In the genomic region with DNA sequence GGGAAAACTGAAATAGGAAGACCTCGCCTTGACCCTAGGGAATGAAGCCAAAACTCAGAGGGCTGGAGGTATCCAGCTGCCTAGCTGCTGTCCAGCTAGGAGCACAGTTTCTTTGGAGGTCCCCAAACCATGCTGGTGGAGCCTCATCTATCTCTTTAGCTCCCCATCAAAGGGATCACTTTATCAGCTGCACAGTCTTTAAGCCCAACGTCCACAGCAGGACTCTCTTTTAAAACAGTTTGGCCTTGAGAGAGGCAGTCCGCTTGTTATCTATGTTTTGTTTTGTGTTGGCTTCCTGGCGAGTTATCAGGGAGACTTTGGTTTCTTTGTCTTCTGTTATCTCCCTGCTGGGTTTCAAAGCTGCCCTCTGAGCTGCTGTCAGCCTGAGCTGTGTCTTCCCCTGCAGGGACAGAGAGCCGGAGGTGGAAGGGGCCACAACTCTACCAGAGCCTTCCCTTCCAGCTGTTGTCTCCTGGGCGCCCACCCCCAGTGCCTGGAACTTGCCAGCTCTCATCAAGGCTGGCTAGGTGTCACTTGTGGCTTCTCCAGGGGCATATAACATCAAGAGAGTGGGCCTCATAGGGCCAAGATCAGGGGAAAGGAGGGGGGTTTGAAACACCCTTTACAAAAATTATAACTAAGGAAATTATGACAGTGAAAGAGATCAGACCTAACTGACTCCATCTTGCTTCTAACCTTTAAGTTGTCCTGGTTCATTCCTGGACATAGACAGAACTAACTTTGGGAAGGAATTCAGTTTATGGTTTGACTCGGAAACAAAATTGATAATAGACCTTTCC, we compare ENCODE assay signal across 1 cellular context.
TF ChIP-seq lines count a peak whose summit lies in the region.

No MANE protein-coding gene starts in this region.

TF ChIP-seq in K562, 482 proteins besides CTCF, POLR2A, EP300 and RAD21 (continued from another document and continues in another):
- TF ChIP-seq ZNF592 (IDR thresholded peaks at IDR 0.05) (peak; percentile 77), SMARCB1 (IDR thresholded peaks at IDR 0.05; ENCODE audit: insufficient read length, low read depth) (no peak), ARID1B (IDR thresholded peaks at IDR 0.05) (peak; percentile 85), TRIM24 (IDR thresholded peaks at IDR 0.05) (peak in 1 of 2 experiments; percentile 77; a peak in 2 of 4 replicates), DIDO1 (tag; IDR thresholded peaks at IDR 0.05; ENCODE audit: low read depth) (no peak), CCNT2 (IDR thresholded peaks at IDR 0.05; ENCODE audit: borderline replicate concordance, extremely low read depth, insufficient read length, low read depth, low read length) (peak; percentile 54), TEAD1 (CRISPR knock-in tag; IDR thresholded peaks at IDR 0.05) (peak in 1 of 2 experiments; percentile 36; a peak in 1 of 4 replicates), NR2C1 (IDR thresholded peaks at IDR 0.05) (no peak), NR2C1 (tag; IDR thresholded peaks at IDR 0.05) (peak; percentile 66; the same call in 1 of the 2 replicates), AFF1 (IDR thresholded peaks at IDR 0.05; ENCODE audit: low read depth in 1 of 2, partially characterized antibody in 2 of 2) (peak in 1 of 2 experiments; percentile 43), TAL1 (IDR thresholded peaks at IDR 0.05) (peak; percentile 57; the same call in 1 of the 2 replicates), HDAC2 (IDR thresholded peaks at IDR 0.05) (peak; percentile 80; the same call in 1 of the 2 replicates), EHMT2 (IDR thresholded peaks at IDR 0.05) (0 out of 2 replicates have a peak, but pooled peaks have one; percentile 8), L3MBTL2 (IDR thresholded peaks at IDR 0.05) (no peak), ZNF644 (tag; IDR thresholded peaks at IDR 0.05; ENCODE audit: low read depth) (0 out of 2 replicates have a peak, but pooled peaks have one; percentile 73), TCF3 (CRISPR knock-in tag; IDR thresholded peaks at IDR 0.05) (peak; percentile 72), MYC (IDR thresholded peaks at IDR 0.05; ENCODE audit: low read depth, low read length) (peak; percentile 22; the same call in 1 of the 2 replicates), MYC (CRISPR knock-in tag; IDR thresholded peaks at IDR 0.05; ENCODE audit: borderline replicate concordance, low read depth) (no peak), HDAC3 (IDR thresholded peaks at IDR 0.05; ENCODE audit: borderline replicate concordance, partially characterized antibody) (no peak), HDAC1 (IDR thresholded peaks at IDR 0.05) (peak in 1 of 2 experiments; percentile 77; a peak in 2 of 4 replicates), KDM1A (IDR thresholded peaks at IDR 0.05) (peak; percentile 83 to 88), VEZF1 (CRISPR knock-in tag; IDR thresholded peaks at IDR 0.05) (0 out of 2 replicates have a peak, but pooled peaks have one; percentile 26), MNT (conservative IDR thresholded peaks at IDR 0.05) (0 out of 4 replicates have a peak, but pooled peaks of 1 of the 2 experiments have one; percentile 32), ETV1 (tag; conservative IDR thresholded peaks at IDR 0.05; ENCODE audit: low read depth) (peak; percentile 44; the same call in 1 of the 2 replicates), NFIX (CRISPR knock-in tag; IDR thresholded peaks at IDR 0.05; ENCODE audit: low read depth) (0 out of 2 replicates have a peak, but pooled peaks have one; percentile 17), CREB1 (IDR thresholded peaks at IDR 0.05) (no peak), CREB1 (CRISPR knock-in tag; IDR thresholded peaks at IDR 0.05) (no peak), MYNN (IDR thresholded peaks at IDR 0.05) (no peak), MYNN (CRISPR knock-in tag; IDR thresholded peaks at IDR 0.05) (no peak), CLOCK (CRISPR knock-in tag; IDR thresholded peaks at IDR 0.05; ENCODE audit: borderline replicate concordance) (no peak), NFIC (IDR thresholded peaks at IDR 0.05) (peak; percentile 66), TEAD4 (IDR thresholded peaks at IDR 0.05; ENCODE audit: low read length) (peak; percentile 49; the same call in 1 of the 2 replicates), TEAD4 (CRISPR knock-in tag; IDR thresholded peaks at IDR 0.05; ENCODE audit: borderline replicate concordance) (no peak)
- TF ChIP-seq, protein P1, sequence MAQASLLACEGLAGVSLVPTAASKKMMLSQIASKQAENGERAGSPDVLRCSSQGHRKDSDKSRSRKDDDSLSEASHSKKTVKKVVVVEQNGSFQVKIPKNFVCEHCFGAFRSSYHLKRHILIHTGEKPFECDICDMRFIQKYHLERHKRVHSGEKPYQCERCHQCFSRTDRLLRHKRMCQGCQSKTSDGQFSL (CRISPR knock-in tag; IDR thresholded peaks at IDR 0.05): no peak
- TF ChIP-seq, protein P1 (tag; IDR thresholded peaks at IDR 0.05): peak in 1 of 2 experiments; percentile 44; a peak in 1 of 4 replicates
- TF ChIP-seq, protein P2, sequence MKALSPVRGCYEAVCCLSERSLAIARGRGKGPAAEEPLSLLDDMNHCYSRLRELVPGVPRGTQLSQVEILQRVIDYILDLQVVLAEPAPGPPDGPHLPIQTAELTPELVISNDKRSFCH (CRISPR knock-in tag; IDR thresholded peaks at IDR 0.05): no peak
- TF ChIP-seq, protein P2 (tag; IDR thresholded peaks at IDR 0.05): peak; percentile 79
- TF ChIP-seq, protein P3, sequence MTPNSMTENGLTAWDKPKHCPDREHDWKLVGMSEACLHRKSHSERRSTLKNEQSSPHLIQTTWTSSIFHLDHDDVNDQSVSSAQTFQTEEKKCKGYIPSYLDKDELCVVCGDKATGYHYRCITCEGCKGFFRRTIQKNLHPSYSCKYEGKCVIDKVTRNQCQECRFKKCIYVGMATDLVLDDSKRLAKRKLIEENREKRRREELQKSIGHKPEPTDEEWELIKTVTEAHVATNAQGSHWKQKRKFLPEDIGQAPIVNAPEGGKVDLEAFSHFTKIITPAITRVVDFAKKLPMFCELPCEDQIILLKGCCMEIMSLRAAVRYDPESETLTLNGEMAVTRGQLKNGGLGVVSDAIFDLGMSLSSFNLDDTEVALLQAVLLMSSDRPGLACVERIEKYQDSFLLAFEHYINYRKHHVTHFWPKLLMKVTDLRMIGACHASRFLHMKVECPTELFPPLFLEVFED (CRISPR knock-in tag; conservative IDR thresholded peaks at IDR 0.05): no peak
- TF ChIP-seq, protein P4, sequence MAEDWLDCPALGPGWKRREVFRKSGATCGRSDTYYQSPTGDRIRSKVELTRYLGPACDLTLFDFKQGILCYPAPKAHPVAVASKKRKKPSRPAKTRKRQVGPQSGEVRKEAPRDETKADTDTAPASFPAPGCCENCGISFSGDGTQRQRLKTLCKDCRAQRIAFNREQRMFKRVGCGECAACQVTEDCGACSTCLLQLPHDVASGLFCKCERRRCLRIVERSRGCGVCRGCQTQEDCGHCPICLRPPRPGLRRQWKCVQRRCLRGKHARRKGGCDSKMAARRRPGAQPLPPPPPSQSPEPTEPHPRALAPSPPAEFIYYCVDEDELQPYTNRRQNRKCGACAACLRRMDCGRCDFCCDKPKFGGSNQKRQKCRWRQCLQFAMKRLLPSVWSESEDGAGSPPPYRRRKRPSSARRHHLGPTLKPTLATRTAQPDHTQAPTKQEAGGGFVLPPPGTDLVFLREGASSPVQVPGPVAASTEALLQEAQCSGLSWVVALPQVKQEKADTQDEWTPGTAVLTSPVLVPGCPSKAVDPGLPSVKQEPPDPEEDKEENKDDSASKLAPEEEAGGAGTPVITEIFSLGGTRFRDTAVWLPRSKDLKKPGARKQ (CRISPR knock-in tag; IDR thresholded peaks at IDR 0.05): peak; percentile 6; the same call in 1 of the 2 replicates
